In the genomic region with DNA sequence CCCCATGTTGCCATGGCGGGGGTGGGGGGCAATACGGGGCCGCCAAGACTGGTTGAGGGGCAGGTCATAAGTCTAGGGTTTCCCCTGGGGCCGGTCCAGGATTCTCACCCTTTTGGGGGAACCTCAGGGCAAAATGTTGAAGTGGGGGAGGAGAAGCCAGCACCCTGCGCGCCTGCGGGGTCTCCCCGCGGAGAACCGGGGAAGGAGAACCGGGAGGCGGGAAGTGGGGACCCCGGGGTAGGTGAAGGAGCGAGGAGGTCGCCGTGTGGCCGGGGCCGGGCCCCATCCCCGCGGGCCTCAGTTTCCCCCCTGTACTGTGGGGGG, we compare ENCODE assay signal across 8 cellular contexts. TPM values are rescaled to one million over a fixed set of nuclear protein-coding genes. Genes with fewer than 3 reads are reported as not detected.
DNase-seq lines count a peak whose midpoint lies in the region; ATAC-seq and TF ChIP-seq lines count a peak whose summit lies in the region.

No MANE protein-coding gene starts in this region.

- H3K9ac ChIP-seq in parathyroid adenoma: no peak overlapping the region

- TF ChIP-seq CTCF in BJ (IDR thresholded peaks at IDR 0.05; ENCODE audit: insufficient read depth, low read depth, low read length) (no peak), fibroblast of the aortic adventitia (IDR thresholded peaks at IDR 0.05; ENCODE audit: insufficient read depth, low read length) (no peak), parathyroid adenoma (IDR thresholded peaks at IDR 0.05) (no peak)

- H3K27me3 ChIP-seq in BJ (ENCODE audit: control insufficient read depth, insufficient read depth, low read length) (no peaks in the 10 kb centered on the region), SJSA1 (replicated peaks) (no peaks in the 10 kb centered on the region), parathyroid adenoma (ENCODE audit: control insufficient read depth, insufficient read depth, low read length) (no peaks in the 10 kb centered on the region)

- H3K79me2 ChIP-seq in parathyroid adenoma: peaks cover 14% of the 10 kb centered on the region

- H3K36me3 ChIP-seq in BJ (ENCODE audit: control insufficient read depth, insufficient read depth, low read length) (no peaks in the 10 kb centered on the region), SJSA1 (no peaks in the 10 kb centered on the region), parathyroid adenoma (ENCODE audit: control insufficient read depth, insufficient read depth, low read length) (no peaks in the 10 kb centered on the region)

- no peak for ATAC-seq in left lobe of liver

- DNase-seq in BJ (ENCODE audit: low read depth) (no peak), SJSA1 (ENCODE audit: low read depth in 1 of 2, low spot score in 2 of 2) (no peak), fibroblast of the aortic adventitia (ENCODE audit: low read depth) (no peak), left lobe of liver (ENCODE audit: low spot score) (no peak), MV-4-11 (lab: John Stamatoyannopoulos, UW) (no peak), LoVo (ENCODE audit: low spot score) (no peak), posterior cingulate gyrus (no peak)

- H3K9me3 ChIP-seq in SJSA1 (replicated peaks) (no peaks in the 10 kb centered on the region), parathyroid adenoma (ENCODE audit: control insufficient read depth, low read length) (no peaks in the 10 kb centered on the region)

- intact Hi-C loops in posterior cingulate gyrus (cut with DNase I): no loop called here

- peak overlapping the region; percentile 72 for H3K4me3 ChIP-seq in BJ (ENCODE audit: low read depth, low read length)
- H3K4me3 ChIP-seq in SJSA1: peak overlapping the region; percentile 92
- H3K4me3 ChIP-seq in fibroblast of the aortic adventitia (ENCODE audit: low read depth, low read length): peak overlapping the region; percentile 53
- H3K4me3 ChIP-seq in parathyroid adenoma (ENCODE audit: low read depth, low read length): peak overlapping the region; percentile 52

- H3K4me1 ChIP-seq in SJSA1 (replicated peaks) (peaks cover 26% of the 10 kb centered on the region), parathyroid adenoma (peaks cover 4% of the 10 kb centered on the region)

- no peak overlapping the region for H3K27ac ChIP-seq in SJSA1
- H3K27ac ChIP-seq in parathyroid adenoma: peak overlapping the region; percentile 51

- H2AFZ ChIP-seq in parathyroid adenoma: peak overlapping the region; percentile 68

- H3K4me2 ChIP-seq in parathyroid adenoma (ENCODE audit: low read length): peak overlapping the region; percentile 66

- POLR2A ChIA-PET in BJ (lab: Charles Lee): no interaction called here

- CTCF ChIA-PET in BJ (lab: Yijun Ruan, JAX): interaction anchor here (1.0 to 1.3 kb wide), 2 partner anchors 9 to 68 kb away, joined by 3 read pairs; no protein-coding TSS in a partner anchor

RNA-seq across cellular contexts. Expression of a gene that starts 0.3 kb away (rescaled TPM):
- 5.6 and 12.5 TPM in 2 replicates for polyA plus RNA-seq in BJ (2011; rRNA removed)
- polyA minus RNA-seq in BJ (2011; rRNA and poly(A)+ RNA removed): 12.0 and 13.5 TPM in 2 replicates
- 12.8 and 13.6 TPM in 2 replicates for total RNA-seq in SJSA1 (2014; rRNA removed; shearing (Covaris generic))
- total RNA-seq in fibroblast of the aortic adventitia (ENCODE audit: low replicate concordance) (13.6 and 23.9 TPM in 2 replicates), left lobe of liver (126 TPM)
